ENCODE assay signal across 9 cellular contexts in genomic region chr1:183209533-183210158, GRCh38. TPM values are rescaled to one million over a fixed set of nuclear protein-coding genes. Genes with fewer than 3 reads are reported as not detected.
DNase-seq lines count a peak whose midpoint lies in the region; ATAC-seq and TF ChIP-seq lines count a peak whose summit lies in the region.
"Had no signal": no experiment of that assay in that cellular context is flagged by ENCODE, and none has a peak within 500 bp of the region (broad histone marks: within the 10 kb centered on the region; RNA-seq: fewer than 3 reads in every experiment).

No MANE protein-coding gene starts in this region.

- peak; percentile 60 for ATAC-seq in activated CD8-positive, alpha-beta memory T cell treated with anti-CD3 and anti-CD28 coated beads, Interleukin-2, amount 10 ng/mL, durations not matched to agents 7 days and 5 days
- ATAC-seq in stimulated activated naive B cell treated with anti-CD40 and anti-IgM and Interleukin-4, amounts not matched to agents 10 μg/mL and 1 μg/mL and 100 μg/mL, for 72 hours (replicated peaks), result peak; percentile 55 to 80
- ATAC-seq in GM18867 (IDR thresholded peaks at IDR 0.05; ENCODE audit: unreplicated experiment), result no peak

- H3K4me1 Mint-ChIP-seq in activated CD8-positive, alpha-beta memory T cell treated with anti-CD3 and anti-CD28 coated beads, Interleukin-2, amount 10 ng/mL, durations not matched to agents 7 days and 5 days, result peaks cover 4% of the 10 kb centered on the region
- H3K4me1 Mint-ChIP-seq in stimulated activated naive B cell treated with anti-CD40 and anti-IgM and Interleukin-4, amounts not matched to agents 10 μg/mL and 1 μg/mL and 100 μg/mL, for 72 hours, result no peaks in the 10 kb centered on the region

- TF ChIP-seq CTCF in LNCaP clone FGC (IDR thresholded peaks at IDR 0.05; ENCODE audit: control insufficient read depth, extremely low read depth, insufficient read depth) (no peak), brain microvascular endothelial cell (IDR thresholded peaks at IDR 0.05; ENCODE audit: low read depth, low read length, missing control alignments) (no peak)

- H3K27ac Mint-ChIP-seq in activated CD8-positive, alpha-beta memory T cell treated with anti-CD3 and anti-CD28 coated beads, Interleukin-2, amount 10 ng/mL, durations not matched to agents 7 days and 5 days, result no peak overlapping the region
- H3K27ac Mint-ChIP-seq in stimulated activated naive B cell treated with anti-CD40 and anti-IgM and Interleukin-4, amounts not matched to agents 10 μg/mL and 1 μg/mL and 100 μg/mL, for 72 hours, result no peak overlapping the region

- no peak overlapping the region for H3K4me3 Mint-ChIP-seq in activated CD8-positive, alpha-beta memory T cell treated with anti-CD3 and anti-CD28 coated beads, Interleukin-2, amount 10 ng/mL, durations not matched to agents 7 days and 5 days
- no peak overlapping the region for H3K4me3 Mint-ChIP-seq in stimulated activated naive B cell treated with anti-CD40 and anti-IgM and Interleukin-4, amounts not matched to agents 10 μg/mL and 1 μg/mL and 100 μg/mL, for 72 hours

- H3K27ac ChIP-seq in brain microvascular endothelial cell, result no peak overlapping the region

- H3K4me3 ChIP-seq in LNCaP clone FGC (ENCODE audit: low read depth, low read length) (no peak overlapping the region), brain microvascular endothelial cell (ENCODE audit: low read depth, low read length) (no peak overlapping the region)

- CTCF ChIA-PET in activated CD8-positive, alpha-beta memory T cell treated with anti-CD3 and anti-CD28 coated beads, Interleukin-2, amount 10 ng/mL, durations not matched to agents 7 days and 5 days (lab: Charles Lee), result no interaction called here

- no peaks in the 10 kb centered on the region for H3K36me3 ChIP-seq in brain microvascular endothelial cell (replicated peaks)

- no peaks in the 10 kb centered on the region for H3K27me3 ChIP-seq in brain microvascular endothelial cell (replicated peaks)

- in situ Hi-C loops in brain microvascular endothelial cell (cut with HindIII; ENCODE audit: low pct_ligation_motif_present, low sequenced_read_pairs), result no loop called here

- no peaks in the 10 kb centered on the region for H3K36me3 Mint-ChIP-seq in activated CD8-positive, alpha-beta memory T cell treated with anti-CD3 and anti-CD28 coated beads, Interleukin-2, amount 10 ng/mL, durations not matched to agents 7 days and 5 days
- H3K36me3 Mint-ChIP-seq in stimulated activated naive B cell treated with anti-CD40 and anti-IgM and Interleukin-4, amounts not matched to agents 10 μg/mL and 1 μg/mL and 100 μg/mL, for 72 hours, result no peaks in the 10 kb centered on the region

- no peaks in the 10 kb centered on the region for H3K9me3 Mint-ChIP-seq in activated CD8-positive, alpha-beta memory T cell treated with anti-CD3 and anti-CD28 coated beads, Interleukin-2, amount 10 ng/mL, durations not matched to agents 7 days and 5 days (ENCODE audit: low read depth)
- H3K9me3 Mint-ChIP-seq in stimulated activated naive B cell treated with anti-CD40 and anti-IgM and Interleukin-4, amounts not matched to agents 10 μg/mL and 1 μg/mL and 100 μg/mL, for 72 hours, result no peaks in the 10 kb centered on the region

- peaks cover 31% of the 10 kb centered on the region for H3K27me3 Mint-ChIP-seq in activated CD8-positive, alpha-beta memory T cell treated with anti-CD3 and anti-CD28 coated beads, Interleukin-2, amount 10 ng/mL, durations not matched to agents 7 days and 5 days
- H3K27me3 Mint-ChIP-seq in stimulated activated naive B cell treated with anti-CD40 and anti-IgM and Interleukin-4, amounts not matched to agents 10 μg/mL and 1 μg/mL and 100 μg/mL, for 72 hours, result peaks cover 18 to 25% of the 10 kb centered on the region in 2 donors

- DNase-seq in activated CD8-positive, alpha-beta memory T cell treated with anti-CD3 and anti-CD28 coated beads, Interleukin-2, amount 10 ng/mL, durations not matched to agents 7 days and 5 days, result no peak
- no peak for DNase-seq in activated CD8-positive, alpha-beta memory T cell treated with anti-CD3 and anti-CD28 coated beads, Interleukin-2, amount 50 U/mL, for 48 hours
- DNase-seq in LNCaP clone FGC (ENCODE audit: low read depth), result peak; percentile 27
- DNase-seq in brain microvascular endothelial cell, result peak; percentile 73
- no peak for DNase-seq in stimulated activated naive B cell treated with anti-CD40 and anti-IgM and Interleukin-4, amounts not matched to agents 10 μg/mL and 1 μg/mL and 100 μg/mL, for 72 hours
- DNase-seq in NCI-H1930 (lab: John Stamatoyannopoulos, UW), result no peak
- DNase-seq in inferior parietal cortex (ENCODE audit: extremely low spot score), result no peak
- DNase-seq: NCI-H2227 treated with DMSO at 0.1 percent for 48 hours had no signal

RNA-seq across cellular contexts. Expression of gene LAMC2, which starts 23.6 kb away (rescaled TPM):
- not detected for total RNA-seq in activated CD8-positive, alpha-beta memory T cell treated with anti-CD3 and anti-CD28 coated beads, Interleukin-2, amount 10 ng/mL, durations not matched to agents 7 days and 5 days

Comparison
In these comparisons a context has a peak if more than half of its experiments do, and no peak if none do; other contexts are left out.
1. DNase-seq: peak in LNCaP clone FGC (single experiment) and brain microvascular endothelial cell (single experiment); none in activated CD8-positive, alpha-beta memory T cell treated with anti-CD3 and anti-CD28 coated beads, Interleukin-2, amount 10 ng/mL, durations not matched to agents 7 days and 5 days (single experiment), activated CD8-positive, alpha-beta memory T cell treated with anti-CD3 and anti-CD28 coated beads, Interleukin-2, amount 50 U/mL, for 48 hours (single experiment), stimulated activated naive B cell treated with anti-CD40 and anti-IgM and Interleukin-4, amounts not matched to agents 10 μg/mL and 1 μg/mL and 100 μg/mL, for 72 hours (single experiment), NCI-H1930 (0 of 2) and inferior parietal cortex (single experiment).